10 cellular contexts compared by ENCODE assay signal in genomic region chr16:54817432-54817831, GRCh38.
DNase-seq lines count a peak whose midpoint lies in the region; ATAC-seq and TF ChIP-seq lines count a peak whose summit lies in the region.
"Had no signal": no experiment of that assay in that cellular context is flagged by ENCODE, and none has a peak within 500 bp of the region (broad histone marks: within the 10 kb centered on the region; RNA-seq: fewer than 3 reads in every experiment).

No MANE protein-coding gene starts in this region.

- no peak for TF ChIP-seq EP300 in stomach (IDR thresholded peaks at IDR 0.05)

- no peak overlapping the region for H3K27ac ChIP-seq in stomach
- H3K27ac ChIP-seq in CD4-positive, alpha-beta memory T cell (ENCODE audit: low read depth, low read length), result no peak overlapping the region

- H3K27ac Mint-ChIP-seq in CD4-positive, alpha-beta memory T cell, result no peak overlapping the region
- H3K27ac Mint-ChIP-seq: CD4-positive, alpha-beta T cell had no signal

- DNase-seq in NCI-H510A treated with DMSO at 0.1 percent for 48 hours (lab: John Stamatoyannopoulos, UW), result peak; percentile 6
- DNase-seq in NCI-H510A (lab: John Stamatoyannopoulos, UW), result no peak
- peak; percentile 53 for DNase-seq in NCI-H748 (lab: John Stamatoyannopoulos, UW; ENCODE audit: unreplicated experiment)
- DNase-seq in fibroblast of peridontal ligament (ENCODE audit: extremely low read depth), result peak; percentile 54
- peak; percentile 40 for DNase-seq in stomach
- no peak for DNase-seq in CD4-positive, alpha-beta memory T cell
- DNase-seq: amniotic stem cell; CD4-positive, alpha-beta T cell had no signal

- intact Hi-C loops in stomach (cut with DNase I; ENCODE audit: low total_unique reads), result no loop called here
- intact Hi-C loops in CD4-positive, alpha-beta memory T cell (cut with micrococcal nuclease), result no loop called here

- no peaks in the 10 kb centered on the region for H3K9me3 ChIP-seq in stomach
- H3K9me3 ChIP-seq in CD4-positive, alpha-beta memory T cell (ENCODE audit: control insufficient read depth in 1 of 2, low read length in 2 of 2), result no peaks in the 10 kb centered on the region

- TF ChIP-seq CTCF in stomach (IDR thresholded peaks at IDR 0.05), result peak in 5 of 7 experiments; percentile 13 to 53 (median 29)

- POLR2A ChIA-PET in CD4-positive, alpha-beta memory T cell (lab: Charles Lee; ENCODE audit: partially characterized antibody), result no interaction called here

- CTCF ChIA-PET in CD4-positive, alpha-beta memory T cell (lab: Charles Lee; ENCODE audit: partially characterized antibody), result no interaction called here

- no peak for ATAC-seq in HG03439 (IDR thresholded peaks at IDR 0.05; ENCODE audit: unreplicated experiment)
- ATAC-seq in GM18873 (IDR thresholded peaks at IDR 0.05; ENCODE audit: low FRiP score, unreplicated experiment), result no peak

- no peaks in the 10 kb centered on the region for H3K36me3 ChIP-seq in stomach
- H3K36me3 ChIP-seq in CD4-positive, alpha-beta memory T cell (ENCODE audit: insufficient read depth, low read length), result no peaks in the 10 kb centered on the region

- H3K36me3 Mint-ChIP-seq in CD4-positive, alpha-beta memory T cell, result no peaks in the 10 kb centered on the region

- H3K9me3 Mint-ChIP-seq in CD4-positive, alpha-beta memory T cell, result peaks cover 0 to 9% (median 0%) of the 10 kb centered on the region in 8 donors

- H3K4me3 ChIP-seq in stomach, result no peak overlapping the region
- H3K4me3 ChIP-seq in CD4-positive, alpha-beta memory T cell (ENCODE audit: low read length in 2 of 2), result no peak overlapping the region

- H3K4me1 Mint-ChIP-seq in CD4-positive, alpha-beta memory T cell, result no peaks in the 10 kb centered on the region

- 26 to 53% (median 45%) methylated on average over 10 of the region's 10 CpGs for whole genome bisulfite sequencing in stomach, 5 donors

- no peak for TF ChIP-seq POLR2A in stomach (IDR thresholded peaks at IDR 0.05)

- peaks cover 0 to 19% (median 0%) of the 10 kb centered on the region in 3 donors for H3K27me3 ChIP-seq in stomach
- no peaks in the 10 kb centered on the region for H3K27me3 ChIP-seq in CD4-positive, alpha-beta memory T cell (ENCODE audit: insufficient read depth, low read length)

- H3K27me3 Mint-ChIP-seq in CD4-positive, alpha-beta memory T cell, result peaks cover 2 to 9% of the 10 kb centered on the region in 2 donors

- no peak overlapping the region for H3K4me3 Mint-ChIP-seq in CD4-positive, alpha-beta memory T cell
- H3K4me3 Mint-ChIP-seq: CD4-positive, alpha-beta T cell had no signal

- H3K4me1 ChIP-seq in stomach, result no peaks in the 10 kb centered on the region
- H3K4me1 ChIP-seq in CD4-positive, alpha-beta memory T cell (ENCODE audit: insufficient read depth, low read length), result no peaks in the 10 kb centered on the region

Comparison
In these comparisons a context has a peak if more than half of its experiments do, and no peak if none do; other contexts are left out.
1. DNase-seq: peak in NCI-H510A treated with DMSO at 0.1 percent for 48 hours (single experiment), NCI-H748 (single experiment), fibroblast of peridontal ligament (single experiment) and stomach (single experiment); none in NCI-H510A (single experiment) and CD4-positive, alpha-beta memory T cell (0 of 5).